Comparison of ENCODE assay signal across 8 cellular contexts in genomic region chr6:26501482-26501986, GRCh38. TPM values are rescaled to one million over a fixed set of nuclear protein-coding genes. Genes with fewer than 3 reads are reported as not detected.
DNase-seq lines count a peak whose midpoint lies in the region; ATAC-seq, FAIRE-seq and TF ChIP-seq lines count a peak whose summit lies in the region.

No MANE protein-coding gene starts in this region.

- peaks cover 39% of the 10 kb centered on the region for H3K27me3 Mint-ChIP-seq in activated T-cell treated with anti-CD3 and anti-CD28 coated beads, Interleukin-2, amount 50 U/mL, for 24 hours

- H3K27me3 ChIP-seq in pancreas: peaks cover 0 to 17% (median 4%) of the 10 kb centered on the region in 4 donors

- H3K4me1 ChIP-seq in pancreas: no peaks in the 10 kb centered on the region

- WGBS in pancreas, 2 donors: 4 to 5% methylated on average over 49 of the region's 49 CpGs

- intact Hi-C loops in pancreas (cut with DNase I): no loop called here

- H3K36me3 Mint-ChIP-seq in activated T-cell treated with anti-CD3 and anti-CD28 coated beads, Interleukin-2, amount 50 U/mL, for 24 hours (ENCODE audit: low read depth): no peaks in the 10 kb centered on the region

- H3K9me3 Mint-ChIP-seq in activated T-cell treated with anti-CD3 and anti-CD28 coated beads, Interleukin-2, amount 50 U/mL, for 24 hours: no peaks in the 10 kb centered on the region

- H3K4me3 Mint-ChIP-seq in activated T-cell treated with anti-CD3 and anti-CD28 coated beads, Interleukin-2, amount 50 U/mL, for 24 hours: peak overlapping the region; percentile 54

- H3K4me3 ChIP-seq in foreskin fibroblast (ENCODE audit: low read depth in 1 of 2, low read length in 2 of 2) (peak overlapping the region; percentile 21 to 45), pancreas (peak overlapping the region in 1 of 4 donors; percentile 29)

- DNase-seq in activated gamma-delta T cell treated with Interleukin-2 at 50 U/mL for 16 hours: peak; percentile 21
- DNase-seq in activated gamma-delta T cell (lab: John Stamatoyannopoulos, UW): no peak
- peak; percentile 65 for DNase-seq in activated T-cell treated with anti-CD3 and anti-CD28 coated beads, Interleukin-2, amount 50 U/mL, for 24 hours
- DNase-seq in foreskin fibroblast: peak in 1 of 2 donors; percentile 54
- DNase-seq in pancreas: peak in 3 of 6 donors; percentile 14 to 73 (median 67)
- DNase-seq in COR-L47 (lab: John Stamatoyannopoulos, UW): no peak

- no peak overlapping the region for H3K27ac Mint-ChIP-seq in activated T-cell treated with anti-CD3 and anti-CD28 coated beads, Interleukin-2, amount 50 U/mL, for 24 hours

- H3K27ac ChIP-seq in pancreas: no peak overlapping the region

- FAIRE-seq in pancreas (lab: Jason Lieb, UNC): no peak

- H3K36me3 ChIP-seq in pancreas: no peaks in the 10 kb centered on the region

- peaks cover 13% of the 10 kb centered on the region for H3K4me1 Mint-ChIP-seq in activated T-cell treated with anti-CD3 and anti-CD28 coated beads, Interleukin-2, amount 50 U/mL, for 24 hours (ENCODE audit: low read depth)

- ATAC-seq in pancreas (peak in 3 of 4 donors; percentile 60 to 72 (median 69)), GM21528 (IDR thresholded peaks at IDR 0.05; ENCODE audit: low FRiP score, unreplicated experiment) (no peak), HG03135 (IDR thresholded peaks at IDR 0.05; ENCODE audit: unreplicated experiment) (no peak)

- H3K9me3 ChIP-seq in pancreas: no peaks in the 10 kb centered on the region

- TF ChIP-seq CTCF in foreskin fibroblast (IDR thresholded peaks at IDR 0.05; ENCODE audit: low read depth, low read length) (no peak), pancreas (IDR thresholded peaks at IDR 0.05) (no peak)

RNA-seq across cellular contexts. Expression of gene BTN1A1, which starts 1.4 kb away (rescaled TPM):
- not detected for total RNA-seq in pancreas
- not detected for polyA plus RNA-seq in pancreas

RNA-seq across cellular contexts. Expression of gene HMGN4, which starts 36.6 kb away (rescaled TPM):
- 10 to 100 TPM; 10.8 to 24.2 (median 13.2) TPM for total RNA-seq in pancreas
- polyA plus RNA-seq in pancreas: 10 to 100 TPM in 1 of 2 donors, 1 to 10 TPM in 1; 8.8 to 20.1 TPM

RNA-seq across cellular contexts. Expression of gene BTN2A1, which starts 43.8 kb away (rescaled TPM):
- total RNA-seq in pancreas: 10 to 100 TPM in 1 of 6 donors, 1 to 10 TPM in 5; 3.7 to 10.9 (median 6.5) TPM
- 10 to 100 TPM in 1 of 2 donors, 1 to 10 TPM in 1; 8.1 to 15.3 TPM for polyA plus RNA-seq in pancreas

Comparison
In these comparisons a context has a peak if more than half of its experiments do, and no peak if none do; other contexts are left out.
1. DNase-seq: peak in activated gamma-delta T cell treated with Interleukin-2 at 50 U/mL for 16 hours (single experiment) and activated T-cell treated with anti-CD3 and anti-CD28 coated beads, Interleukin-2, amount 50 U/mL, for 24 hours (single experiment); none in activated gamma-delta T cell (single experiment) and COR-L47 (single experiment).
2. ATAC-seq: peak in pancreas (3 of 4); none in GM21528 (single experiment) and HG03135 (single experiment).